ENCODE assay signal across 20 cellular contexts in genomic region chr17:4766705-4767104, GRCh38. TPM values are rescaled to one million over a fixed set of nuclear protein-coding genes. Genes with fewer than 3 reads are reported as not detected.
"Had no signal": no experiment of that assay in that cellular context is flagged by ENCODE, and none has a peak within 500 bp of the region (broad histone marks: within the 10 kb centered on the region; RNA-seq: fewer than 3 reads in every experiment).

No MANE protein-coding gene starts in this region.

- H3K36me3 Mint-ChIP-seq: activated naive CD8-positive, alpha-beta T cell treated with anti-CD3 and anti-CD28 coated beads for 36 hours; brain; immature natural killer cell; memory B cell; WTC11 had no signal

- H3K9me3 Mint-ChIP-seq: activated CD4-positive, alpha-beta T cell treated with anti-CD3 and anti-CD28 coated beads, Interleukin-2, amount 10 ng/mL, durations not matched to agents 24 days and 14 days; activated naive CD8-positive, alpha-beta T cell treated with anti-CD3 and anti-CD28 coated beads for 36 hours; effector memory CD8-positive, alpha-beta T cell; immature natural killer cell; memory B cell; nephron; WTC11 had no signal

- H3K4me3 Mint-ChIP-seq: activated CD4-positive, alpha-beta T cell treated with anti-CD3 and anti-CD28 coated beads, Interleukin-2, amount 10 ng/mL, durations not matched to agents 24 days and 14 days; activated naive CD8-positive, alpha-beta T cell treated with anti-CD3 and anti-CD28 coated beads for 36 hours; brain; effector memory CD8-positive, alpha-beta T cell; immature natural killer cell; memory B cell; nephron; WTC11 had no signal

- H3K27ac Mint-ChIP-seq: activated CD4-positive, alpha-beta T cell treated with anti-CD3 and anti-CD28 coated beads, Interleukin-2, amount 10 ng/mL, durations not matched to agents 24 days and 14 days; activated naive CD8-positive, alpha-beta T cell treated with anti-CD3 and anti-CD28 coated beads for 36 hours; brain; immature natural killer cell; memory B cell; nephron; WTC11 had no signal

- H3K27ac ChIP-seq: foreskin keratinocyte, prostate gland had no signal

- ATAC-seq: effector memory CD8-positive, alpha-beta T cell; foreskin keratinocyte; mucosa of descending colon; WTC11 had no signal

- H3K4me1 ChIP-seq: prostate gland, sigmoid colon had no signal

- H3K9me3 ChIP-seq: mucosa of descending colon, prostate gland, sigmoid colon had no signal

- H3K4me3 ChIP-seq: mucosa of descending colon, prostate gland, sigmoid colon had no signal

- H3K27me3 Mint-ChIP-seq: activated naive CD8-positive, alpha-beta T cell treated with anti-CD3 and anti-CD28 coated beads for 36 hours had no signal

- FAIRE-seq: TTC549, urothelium cell line had no signal

- DNase-seq: activated CD4-positive, alpha-beta T cell treated with anti-CD3 and anti-CD28 coated beads, Interleukin-2, amount 10 ng/mL, durations not matched to agents 24 days and 14 days; activated CD8-positive, alpha-beta memory T cell treated with anti-CD3 and anti-CD28 coated beads for 24 hours; activated naive CD8-positive, alpha-beta T cell treated with anti-CD3 and anti-CD28 coated beads for 36 hours; cerebellar nuclear complex; effector memory CD8-positive, alpha-beta T cell; foreskin keratinocyte; immature natural killer cell; mucosa of descending colon; sigmoid colon; stimulated activated CD4-positive, alpha-beta T cell treated with anti-CD3 and anti-CD28 coated beads, Interleukin-12 subunit alpha, Interleukin-12 subunit beta, amount 100 ng/mL, for 4 hours; stimulated activated CD4-positive, alpha-beta T cell treated with anti-CD3 and anti-CD28 coated beads, Interleukin-2, amount 100 ng/mL, for 24 hours; T-helper 2 cell had no signal

- H3K36me3 ChIP-seq: prostate gland, sigmoid colon had no signal

- H3K4me1 Mint-ChIP-seq: immature natural killer cell, nephron, WTC11 had no signal

RNA-seq across cellular contexts. Expression of gene TM4SF5, which starts 5.0 kb away (rescaled TPM):
- total RNA-seq: activated CD4-positive, alpha-beta T cell treated with anti-CD3 and anti-CD28 coated beads, Interleukin-2, amount 10 ng/mL, durations not matched to agents 24 days and 14 days; activated naive CD8-positive, alpha-beta T cell treated with anti-CD3 and anti-CD28 coated beads for 36 hours; foreskin keratinocyte; omental fat pad; prostate gland; sigmoid colon; WTC11 had no signal
- polyA plus RNA-seq: foreskin keratinocyte, immature natural killer cell had no signal

RNA-seq across cellular contexts. Expression of gene VMO1, which starts 19.5 kb away (rescaled TPM):
- total RNA-seq: activated CD4-positive, alpha-beta T cell treated with anti-CD3 and anti-CD28 coated beads, Interleukin-2, amount 10 ng/mL, durations not matched to agents 24 days and 14 days; activated naive CD8-positive, alpha-beta T cell treated with anti-CD3 and anti-CD28 coated beads for 36 hours had no signal
- polyA plus RNA-seq: immature natural killer cell had no signal

RNA-seq across cellular contexts. Expression of gene GLTPD2, which starts 22.1 kb away (rescaled TPM):
- total RNA-seq: activated CD4-positive, alpha-beta T cell treated with anti-CD3 and anti-CD28 coated beads, Interleukin-2, amount 10 ng/mL, durations not matched to agents 24 days and 14 days; activated naive CD8-positive, alpha-beta T cell treated with anti-CD3 and anti-CD28 coated beads for 36 hours; foreskin keratinocyte; mucosa of descending colon; omental fat pad; prostate gland; sigmoid colon; WTC11 had no signal
- polyA plus RNA-seq: foreskin keratinocyte had no signal

RNA-seq across cellular contexts. Expression of gene ZMYND15, which starts 27.1 kb away (rescaled TPM):
- total RNA-seq: activated CD4-positive, alpha-beta T cell treated with anti-CD3 and anti-CD28 coated beads, Interleukin-2, amount 10 ng/mL, durations not matched to agents 24 days and 14 days; activated naive CD8-positive, alpha-beta T cell treated with anti-CD3 and anti-CD28 coated beads for 36 hours had no signal
- polyA plus RNA-seq: immature natural killer cell had no signal
